In the genomic region with DNA sequence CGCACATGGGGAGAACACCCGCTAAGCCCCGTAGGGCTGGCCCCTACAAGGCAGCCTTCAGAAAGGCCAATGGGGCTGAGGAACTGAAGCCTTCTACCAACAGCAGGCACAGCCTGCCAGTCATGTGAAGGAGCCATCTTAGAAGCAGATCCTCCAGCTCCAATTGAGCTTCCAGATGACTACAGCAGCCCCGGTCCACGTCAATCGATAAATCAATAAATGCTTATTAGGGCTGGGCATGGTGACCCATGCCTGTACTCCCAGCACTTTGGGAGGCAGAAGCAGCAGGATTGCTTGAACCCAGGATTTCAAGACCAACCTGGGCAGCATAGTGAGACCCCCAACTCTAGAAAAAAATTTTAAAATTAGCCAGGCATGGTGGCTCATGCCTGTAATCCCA, we compare ENCODE assay signal across 1 cellular context.
TF ChIP-seq lines count a peak whose summit lies in the region.

No MANE protein-coding gene starts in this region.

TF ChIP-seq in HepG2, 621 proteins besides CTCF, POLR2A, EP300 and RAD21:
- no peak for TF ChIP-seq ZNF260 (CRISPR knock-in tag; IDR thresholded peaks at IDR 0.05; ENCODE audit: borderline replicate concordance, low read depth)
- TF ChIP-seq POLR2G (IDR thresholded peaks at IDR 0.05; ENCODE audit: low read depth, low read length) = no peak
- peak; percentile 92 for TF ChIP-seq KAT2B (IDR thresholded peaks at IDR 0.05; ENCODE audit: borderline replicate concordance, low read depth, low read length)
- TF ChIP-seq, protein P1, sequence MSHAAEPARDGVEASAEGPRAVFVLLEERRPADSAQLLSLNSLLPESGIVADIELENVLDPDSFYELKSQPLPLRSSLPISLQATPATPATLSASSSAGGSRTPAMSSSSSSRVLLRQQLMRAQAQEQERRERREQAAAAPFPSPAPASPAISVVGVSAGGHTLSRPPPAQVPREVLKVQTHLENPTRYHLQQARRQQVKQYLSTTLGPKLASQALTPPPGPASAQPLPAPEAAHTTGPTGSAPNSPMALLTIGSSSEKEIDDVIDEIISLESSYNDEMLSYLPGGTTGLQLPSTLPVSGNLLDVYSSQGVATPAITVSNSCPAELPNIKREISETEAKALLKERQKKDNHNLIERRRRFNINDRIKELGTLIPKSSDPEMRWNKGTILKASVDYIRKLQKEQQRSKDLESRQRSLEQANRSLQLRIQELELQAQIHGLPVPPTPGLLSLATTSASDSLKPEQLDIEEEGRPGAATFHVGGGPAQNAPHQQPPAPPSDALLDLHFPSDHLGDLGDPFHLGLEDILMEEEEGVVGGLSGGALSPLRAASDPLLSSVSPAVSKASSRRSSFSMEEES (CRISPR knock-in tag; IDR thresholded peaks at IDR 0.05) = no peak
- no peak for TF ChIP-seq ZNF792 (CRISPR knock-in tag; IDR thresholded peaks at IDR 0.05)
TF ChIP-seq in HepG2: peak in this region for 1.
